24 cellular contexts compared by ENCODE assay signal in genomic region chr15:25510146-25510545, GRCh38.
DNase-seq lines count a peak whose midpoint lies in the region; ATAC-seq and TF ChIP-seq lines count a peak whose summit lies in the region.
"Had no signal": no experiment of that assay in that cellular context is flagged by ENCODE, and none has a peak within 500 bp of the region (broad histone marks: within the 10 kb centered on the region; RNA-seq: fewer than 3 reads in every experiment).

No MANE protein-coding gene starts in this region.

- ATAC-seq in IMR-90 (ENCODE audit: low read depth): no peak

- no peak overlapping the region for H3K14ac ChIP-seq in IMR-90 (replicated peaks; ENCODE audit: low read depth, low read length)

- no peak overlapping the region for H2BK15ac ChIP-seq in IMR-90 (ENCODE audit: low read depth, low read length)

- H3K79me1 ChIP-seq in IMR-90 (ENCODE audit: low read depth in 1 of 2, low read length in 2 of 2): no peaks in the 10 kb centered on the region

- H4K20me1 ChIP-seq in GM23248 (ENCODE audit: insufficient read depth) (no peaks in the 10 kb centered on the region), IMR-90 (ENCODE audit: insufficient read depth, low read length) (no peaks in the 10 kb centered on the region)
- H4K20me1 ChIP-seq: BLaER1 had no signal

- H3K27me3 ChIP-seq in GM23248 (replicated peaks; ENCODE audit: insufficient read depth) (no peaks in the 10 kb centered on the region), IMR-90 (ENCODE audit: control insufficient read depth, insufficient read depth, low read length) (no peaks in the 10 kb centered on the region; the same call in 1 of the 2 replicates), iPS-20b (ENCODE audit: insufficient read depth, low read length) (no peaks in the 10 kb centered on the region)
- H3K27me3 ChIP-seq: BLaER1 had no signal

- H3K27ac ChIP-seq in GM23248: no peak overlapping the region
- no peak overlapping the region for H3K27ac ChIP-seq in IMR-90 (ENCODE audit: insufficient read depth, low read length)
- peak overlapping the region; percentile 55 for H3K27ac ChIP-seq in caudate nucleus (ENCODE audit: low read depth, low read length)
- no peak overlapping the region for H3K27ac ChIP-seq in iPS-20b (ENCODE audit: low read length)
- H3K27ac ChIP-seq: BLaER1 had no signal

- H3F3A ChIP-seq in GM23248 (ENCODE audit: insufficient read depth): no peaks in the 10 kb centered on the region

- H2AFZ ChIP-seq in GM23248: no peak overlapping the region
- no peak overlapping the region for H2AFZ ChIP-seq in IMR-90 (replicated peaks; ENCODE audit: low read length, poor library complexity)

- POLR2A ChIA-PET in IMR-90 (lab: Charles Lee; ENCODE audit: unreplicated experiment): interaction anchor here (0.6 kb wide), 1 partner anchor 10 kb away, joined by 3 read pairs; no protein-coding TSS in a partner anchor

- intact Hi-C loops in IMR-90 (cut with micrococcal nuclease): no loop called here

- no peak overlapping the region for H4K91ac ChIP-seq in IMR-90 (ENCODE audit: insufficient read depth, low read depth, low read length)

- CTCF ChIA-PET in IMR-90 (lab: Yijun Ruan, JAX): interaction anchor here (0.7 kb wide), 1 partner anchor 424 kb away, joined by 3 read pairs; no protein-coding TSS in a partner anchor

- in situ Hi-C loops in GM23248 (cut with MboI): loop anchor here (25.0 kb wide), 3 partner anchors 427 to 1352 kb away; partner anchors contain the start of gene GABRA5
- in situ Hi-C loops in IMR-90 (cut with MboI; ENCODE audit: low sequenced_read_pairs): loop anchor here (10.0 to 25.0 kb wide), 2 partner anchors 1355 to 1502 kb away; partner anchors contain the start of gene GABRA5

- BruUV-seq in IMR-90 (replicated peaks; lab: Mats Ljungman, UMichigan): no TSS peak

- H3K56ac ChIP-seq in IMR-90 (ENCODE audit: extremely low read depth, insufficient read depth, low read length): no peak overlapping the region

- no peak overlapping the region for H3K4me2 ChIP-seq in GM23248 (ENCODE audit: unreplicated experiment)
- no peak overlapping the region for H3K4me2 ChIP-seq in IMR-90 (ENCODE audit: low read depth, low read length)
- H3K4me2 ChIP-seq: BLaER1 had no signal

- H4K8ac ChIP-seq in IMR-90 (ENCODE audit: low read depth in 2 of 2, low read length in 2 of 2): no peak overlapping the region

- no peak for TF ChIP-seq POLR2A in IMR-90 (IDR thresholded peaks at IDR 0.05; ENCODE audit: low read depth, low read length)

- no peak overlapping the region for H2AK9ac ChIP-seq in IMR-90 (replicated peaks; ENCODE audit: low read depth, low read length, poor library complexity)

- 88 to 93% methylated on average over 4 of the region's 4 CpGs for WGBS in GM23248 (ENCODE audit: low coverage in 1 of 2, low lambda C conversion rate in 2 of 2, missing lambda C conversion rate in 2 of 2), 2 experiments
- no CpG with 5 or more reads among the region's 4 CpGs for WGBS in IMR-90 (ENCODE audit: extremely low coverage in 2 of 2, insufficient read length in 1 of 2), 2 experiments

- no peak overlapping the region for H3K18ac ChIP-seq in IMR-90 (ENCODE audit: low read depth, low read length)

- dilution Hi-C loops in IMR-90 (cut with HindIII; ENCODE audit: low sequenced_read_pairs, unreplicated experiment): no loop called here

- no peaks in the 10 kb centered on the region for H3K9me2 ChIP-seq in GM23248 (ENCODE audit: insufficient read depth)

- H3K36me3 ChIP-seq in GM23248 (ENCODE audit: low read depth): no peaks in the 10 kb centered on the region
- no peaks in the 10 kb centered on the region for H3K36me3 ChIP-seq in IMR-90 (ENCODE audit: control insufficient read depth, insufficient read depth, low read length)
- H3K36me3 ChIP-seq in iPS-20b (ENCODE audit: insufficient read depth, low read depth, low read length): no peaks in the 10 kb centered on the region
- H3K36me3 ChIP-seq: BLaER1 had no signal

- no peak overlapping the region for H4K5ac ChIP-seq in IMR-90 (ENCODE audit: low read depth, low read length)

- no peak for TF ChIP-seq CTCF in IMR-90 (conservative IDR thresholded peaks at IDR 0.05; ENCODE audit: low read depth, low read length)

- H3K4me1 ChIP-seq in GM23248 (ENCODE audit: insufficient read depth): no peaks in the 10 kb centered on the region
- no peaks in the 10 kb centered on the region for H3K4me1 ChIP-seq in IMR-90 (ENCODE audit: control insufficient read depth, insufficient read depth, low read length)
- peaks cover 20% of the 10 kb centered on the region for H3K4me1 ChIP-seq in iPS-20b (ENCODE audit: insufficient read depth, low read length)

- H3K9me3 ChIP-seq in GM23248 (ENCODE audit: low read depth) (no peaks in the 10 kb centered on the region), IMR-90 (ENCODE audit: control insufficient read depth, insufficient read depth, low read length) (no peaks in the 10 kb centered on the region), iPS-20b (ENCODE audit: insufficient read depth, low read depth, low read length) (no peaks in the 10 kb centered on the region)

- DNase-seq in GM23248 (peak; percentile 9), IMR-90 (no peak), caudate nucleus (lab: John Stamatoyannopoulos, UW) (peak in 1 of 61 donors; percentile 4), NCI-H82 treated with DMSO at 0.1 percent for 48 hours (lab: John Stamatoyannopoulos, UW; ENCODE audit: unreplicated experiment) (no peak), NOMO-1 (lab: John Stamatoyannopoulos, UW; ENCODE audit: unreplicated experiment in 2 of 2) (no peak), activated gamma-delta T cell treated with Interleukin-2 at 50 U/mL for 16 hours (no peak)
- no peak for DNase-seq in activated CD4-positive, alpha-beta T cell treated with anti-CD3 and anti-CD28 coated beads for 4 hours
- DNase-seq: 8988T; ACHN; CD4-positive, alpha-beta T cell; H7; Karpas-422; NCI-H1092 treated with DMSO at 0.1 percent for 48 hours; NCI-H1436; NCI-H187; NCI-H2171 treated with DMSO at 0.1 percent for 48 hours; NCI-H345; NCI-H524; NCI-H748 treated with DMSO at 0.1 percent for 48 hours; NK-92 treated with Interleukin-12 subunit alpha and Interleukin-12 subunit beta, amount 100 ng/mL, for 24 hours; RPMI8226; SHP77 had no signal

- no peak overlapping the region for H2BK120ac ChIP-seq in IMR-90 (ENCODE audit: low read depth, low read length)

- no peak for TF ChIP-seq RAD21 in IMR-90 (IDR thresholded peaks at IDR 0.05; ENCODE audit: low read length)

- no peak overlapping the region for H3K4ac ChIP-seq in IMR-90 (ENCODE audit: low read depth, low read length)

- no peak overlapping the region for H2BK20ac ChIP-seq in IMR-90 (ENCODE audit: low read depth, low read length)

- H2AK5ac ChIP-seq in IMR-90 (ENCODE audit: low read depth, low read length): no peak overlapping the region

- no peaks in the 10 kb centered on the region for H3K9me1 ChIP-seq in IMR-90 (ENCODE audit: insufficient read depth, low read length)

- H3K4me3 ChIP-seq in GM23248: no peak overlapping the region
- H3K4me3 ChIP-seq in IMR-90 (ENCODE audit: insufficient read depth, low read depth, low read length): no peak overlapping the region
- H3K4me3 ChIP-seq in iPS-20b (ENCODE audit: low read length): no peak overlapping the region
- H3K4me3 ChIP-seq: BLaER1 had no signal

- H3K23ac ChIP-seq in IMR-90 (ENCODE audit: low read depth, low read length): no peak overlapping the region

- no peaks in the 10 kb centered on the region for H3K79me2 ChIP-seq in GM23248 (ENCODE audit: insufficient read depth)

- H2BK5ac ChIP-seq in IMR-90 (ENCODE audit: low read depth, low read length, poor library complexity, severe bottlenecking): no peak overlapping the region

- H3K9ac ChIP-seq in GM23248 (no peak overlapping the region), IMR-90 (ENCODE audit: low read depth, low read length) (no peak overlapping the region), iPS-20b (ENCODE audit: low read depth, low read length) (peak overlapping the region; percentile 10; the same call in 1 of the 2 replicates)
- H3K9ac ChIP-seq: BLaER1 had no signal

TF ChIP-seq in IMR-90, 13 proteins besides CTCF, POLR2A, EP300 and RAD21:
- peak; percentile 23; the same call in 1 of the 2 replicates for TF ChIP-seq NFE2L2 (IDR thresholded peaks at IDR 0.05; ENCODE audit: low read depth, low read length)
- no peak for TF ChIP-seq CHD1 (IDR thresholded peaks at IDR 0.05; ENCODE audit: low read depth, low read length)
- no peak for TF ChIP-seq USF2 (IDR thresholded peaks at IDR 0.05; ENCODE audit: low read depth, low read length)
- no peak for TF ChIP-seq BHLHE40 (IDR thresholded peaks at IDR 0.05; ENCODE audit: low read depth, low read length)
- TF ChIP-seq FOS (IDR thresholded peaks at IDR 0.05; ENCODE audit: low read depth, low read length): no peak
- no peak for TF ChIP-seq CEBPB (IDR thresholded peaks at IDR 0.05; ENCODE audit: low read depth, low read length)
